11 cellular contexts compared by ENCODE assay signal in genomic region chr10:3741688-3742461, GRCh38. TPM values are rescaled to one million over a fixed set of nuclear protein-coding genes. Genes with fewer than 3 reads are reported as not detected.
DNase-seq lines count a peak whose midpoint lies in the region; ATAC-seq, FAIRE-seq and TF ChIP-seq lines count a peak whose summit lies in the region.
"Had no signal": no experiment of that assay in that cellular context is flagged by ENCODE, and none has a peak within 500 bp of the region (broad histone marks: within the 10 kb centered on the region; RNA-seq: fewer than 3 reads in every experiment).

No MANE protein-coding gene starts in this region.

- H3K27me3 Mint-ChIP-seq in activated naive CD8-positive, alpha-beta T cell treated with anti-CD3 and anti-CD28 coated beads, Interleukin-2, amount 10 ng/mL, durations not matched to agents 7 days and 5 days, result peaks cover 4% of the 10 kb centered on the region
- H3K27me3 Mint-ChIP-seq in activated naive CD8-positive, alpha-beta T cell treated with anti-CD3 and anti-CD28 coated beads for 36 hours, result no peaks in the 10 kb centered on the region
- H3K27me3 Mint-ChIP-seq: activated naive CD4-positive, alpha-beta T cell treated with anti-CD3 and anti-CD28 coated beads, Interleukin-2, amount 50 U/mL, for 24 hours had no signal

- no peak for ATAC-seq in activated naive CD8-positive, alpha-beta T cell treated with anti-CD3 and anti-CD28 coated beads, Interleukin-2, amount 10 ng/mL, durations not matched to agents 7 days and 5 days (ENCODE audit: low read depth)
- ATAC-seq in upper lobe of right lung (no peak), GM21619 (IDR thresholded peaks at IDR 0.05; ENCODE audit: unreplicated experiment) (no peak)

- peak overlapping the region; percentile 14; the same call in 1 of the 2 replicates for H3K4me3 ChIP-seq in SJSA1
- no peak overlapping the region for H3K4me3 ChIP-seq in fibroblast of pulmonary artery (replicated peaks; ENCODE audit: low read depth, low read length)
- H3K4me3 ChIP-seq in upper lobe of right lung, result no peak overlapping the region

- H3K4me1 ChIP-seq in SJSA1 (replicated peaks) (peaks cover 21% of the 10 kb centered on the region), upper lobe of right lung (no peaks in the 10 kb centered on the region)

- intact Hi-C loops in upper lobe of right lung (cut with DNase I), result no loop called here

- no peak for FAIRE-seq in frontal cortex (lab: Jason Lieb, UNC)

- peaks cover 2% of the 10 kb centered on the region for H3K9me3 Mint-ChIP-seq in activated naive CD8-positive, alpha-beta T cell treated with anti-CD3 and anti-CD28 coated beads, Interleukin-2, amount 10 ng/mL, durations not matched to agents 7 days and 5 days
- H3K9me3 Mint-ChIP-seq in activated naive CD8-positive, alpha-beta T cell treated with anti-CD3 and anti-CD28 coated beads for 36 hours, result no peaks in the 10 kb centered on the region
- H3K9me3 Mint-ChIP-seq: activated naive CD4-positive, alpha-beta T cell treated with anti-CD3 and anti-CD28 coated beads, Interleukin-2, amount 50 U/mL, for 24 hours had no signal

- H3K27ac ChIP-seq in SJSA1 (peak overlapping the region; percentile 66), upper lobe of right lung (peak overlapping the region; percentile 73)

- no peaks in the 10 kb centered on the region for H3K36me3 Mint-ChIP-seq in activated naive CD8-positive, alpha-beta T cell treated with anti-CD3 and anti-CD28 coated beads, Interleukin-2, amount 10 ng/mL, durations not matched to agents 7 days and 5 days
- H3K36me3 Mint-ChIP-seq in activated naive CD8-positive, alpha-beta T cell treated with anti-CD3 and anti-CD28 coated beads for 36 hours, result no peaks in the 10 kb centered on the region
- H3K36me3 Mint-ChIP-seq: activated naive CD4-positive, alpha-beta T cell treated with anti-CD3 and anti-CD28 coated beads, Interleukin-2, amount 50 U/mL, for 24 hours had no signal

- H3K9me3 ChIP-seq in SJSA1 (replicated peaks) (no peaks in the 10 kb centered on the region), upper lobe of right lung (no peaks in the 10 kb centered on the region)

- H3K4me3 Mint-ChIP-seq in activated naive CD8-positive, alpha-beta T cell treated with anti-CD3 and anti-CD28 coated beads, Interleukin-2, amount 10 ng/mL, durations not matched to agents 7 days and 5 days, result peak overlapping the region; percentile 40
- H3K4me3 Mint-ChIP-seq in activated naive CD8-positive, alpha-beta T cell treated with anti-CD3 and anti-CD28 coated beads for 36 hours, result no peak overlapping the region
- H3K4me3 Mint-ChIP-seq: activated naive CD4-positive, alpha-beta T cell treated with anti-CD3 and anti-CD28 coated beads, Interleukin-2, amount 50 U/mL, for 24 hours had no signal

- H3K36me3 ChIP-seq in SJSA1, result no peaks in the 10 kb centered on the region
- H3K36me3 ChIP-seq in upper lobe of right lung, result no peaks in the 10 kb centered on the region

- H3K4me1 Mint-ChIP-seq in activated naive CD8-positive, alpha-beta T cell treated with anti-CD3 and anti-CD28 coated beads, Interleukin-2, amount 10 ng/mL, durations not matched to agents 7 days and 5 days, result peaks cover 12% of the 10 kb centered on the region
- peaks cover 17% of the 10 kb centered on the region for H3K4me1 Mint-ChIP-seq in activated naive CD8-positive, alpha-beta T cell treated with anti-CD3 and anti-CD28 coated beads for 36 hours

- H3K27ac Mint-ChIP-seq in activated naive CD8-positive, alpha-beta T cell treated with anti-CD3 and anti-CD28 coated beads, Interleukin-2, amount 10 ng/mL, durations not matched to agents 7 days and 5 days, result no peak overlapping the region
- H3K27ac Mint-ChIP-seq in activated naive CD8-positive, alpha-beta T cell treated with anti-CD3 and anti-CD28 coated beads for 36 hours, result no peak overlapping the region
- H3K27ac Mint-ChIP-seq: activated naive CD4-positive, alpha-beta T cell treated with anti-CD3 and anti-CD28 coated beads, Interleukin-2, amount 50 U/mL, for 24 hours had no signal

- POLR2A ChIA-PET in activated naive CD8-positive, alpha-beta T cell treated with anti-CD3 and anti-CD28 coated beads, Interleukin-2, amount 10 ng/mL, durations not matched to agents 7 days and 5 days (lab: Charles Lee), result no interaction called here

- DNase-seq in activated naive CD8-positive, alpha-beta T cell treated with anti-CD3 and anti-CD28 coated beads, Interleukin-2, amount 10 ng/mL, durations not matched to agents 7 days and 5 days, result no peak
- no peak for DNase-seq in activated naive CD8-positive, alpha-beta T cell treated with anti-CD3 and anti-CD28 coated beads for 36 hours
- DNase-seq in SJSA1 (ENCODE audit: low read depth in 1 of 2, low spot score in 2 of 2) (peak in 1 of 2 experiments; percentile 57), fibroblast of pulmonary artery (ENCODE audit: low read depth) (peak; percentile 13), upper lobe of right lung (no peak), frontal cortex (ENCODE audit: low spot score in 2 of 2) (no peak)
- no peak for DNase-seq in stimulated activated naive CD4-positive, alpha-beta T cell (lab: John Stamatoyannopoulos, UW)
- DNase-seq: NCI-H69, occipital lobe had no signal

- TF ChIP-seq CTCF in fibroblast of pulmonary artery (IDR thresholded peaks at IDR 0.05; ENCODE audit: low read length, missing control alignments) (no peak), upper lobe of right lung (IDR thresholded peaks at IDR 0.05) (no peak)

- no peaks in the 10 kb centered on the region for H3K27me3 ChIP-seq in SJSA1 (replicated peaks)
- no peaks in the 10 kb centered on the region for H3K27me3 ChIP-seq in upper lobe of right lung

RNA-seq across cellular contexts. Expression of gene KLF6, which starts 43.1 kb away (rescaled TPM):
- 100 to 1,000 TPM; 350 to 352 TPM for total RNA-seq in activated naive CD8-positive, alpha-beta T cell treated with anti-CD3 and anti-CD28 coated beads, Interleukin-2, amount 10 ng/mL, durations not matched to agents 7 days and 5 days
- 100 to 1,000 TPM; 117 to 125 TPM for total RNA-seq in activated naive CD8-positive, alpha-beta T cell treated with anti-CD3 and anti-CD28 coated beads for 36 hours
- 18.0 and 21.3 TPM in 2 replicates for total RNA-seq in SJSA1 (2014; rRNA removed; shearing (Covaris generic))
- total RNA-seq in upper lobe of right lung (247 TPM), frontal cortex (67.3 TPM)
